Comparison of ENCODE assay signal across 30 cellular contexts in genomic region chr6:98146656-98147055, GRCh38.
"Had no signal": no experiment of that assay in that cellular context is flagged by ENCODE, and none has a peak within 500 bp of the region (broad histone marks: within the 10 kb centered on the region; RNA-seq: fewer than 3 reads in every experiment).

No MANE protein-coding gene starts in this region.

- H3K4me3 ChIP-seq: left lung, lower lobe of right lung, pancreas, prostate gland, skin epidermis, stomach, testis, thyroid gland, transverse colon, upper lobe of right lung had no signal

- H3K4me3 Mint-ChIP-seq: immature natural killer cell; naive thymus-derived CD8-positive, alpha-beta T cell; nephron; neural crest cell; stimulated activated naive B cell treated with anti-CD40 and anti-IgM and Interleukin-4, amounts not matched to agents 10 μg/mL and 1 μg/mL and 100 μg/mL, for 72 hours had no signal

- DNase-seq: immature natural killer cell; kidney; left colon; left lung; lower lobe of right lung; mammary epithelial cell; mesenchymal stem cell; naive thymus-derived CD8-positive, alpha-beta T cell; nucleus accumbens; pancreas; posterior cingulate gyrus; retina; right cardiac atrium; stimulated activated CD4-positive, alpha-beta T cell treated with anti-CD3 and anti-CD28 coated beads, Interleukin-12 subunit alpha, Interleukin-12 subunit beta, amount 100 ng/mL, for 4 hours; stimulated activated CD4-positive, alpha-beta T cell treated with anti-CD3 and anti-CD28 coated beads, Interleukin-15, amount 100 ng/mL, for 24 hours; stimulated activated CD4-positive, alpha-beta T cell treated with anti-CD3 and anti-CD28 coated beads, Interleukin-2, amount 100 ng/mL, for 24 hours; stimulated activated CD4-positive, alpha-beta T cell treated with anti-CD3 and anti-CD28 coated beads, Interleukin-4, amount 100 ng/mL, for 1 hour; stimulated activated naive B cell treated with anti-CD40 and anti-IgM and Interleukin-4, amounts not matched to agents 10 μg/mL and 1 μg/mL and 100 μg/mL, for 72 hours; stimulated activated naive CD8-positive, alpha-beta T cell treated with anti-CD3 and anti-CD28 coated beads, Interleukin-15, Interleukin-2, amounts not matched to agents 100 U/mL and 50 U/mL, for 24 hours; stomach; testis; thyroid gland; transverse colon; upper lobe of right lung had no signal

- ATAC-seq: left colon; left lung; lower lobe of right lung; naive thymus-derived CD8-positive, alpha-beta T cell; pancreas; right cardiac atrium; sciatic nerve; stimulated activated naive B cell treated with anti-CD40 and anti-IgM and Interleukin-4, amounts not matched to agents 10 μg/mL and 1 μg/mL and 100 μg/mL, for 72 hours; stimulated activated naive CD8-positive, alpha-beta T cell treated with anti-CD3 and anti-CD28 coated beads, Interleukin-15, Interleukin-2, amounts not matched to agents 100 U/mL and 50 U/mL, for 24 hours; upper lobe of right lung had no signal

- H3K27me3 Mint-ChIP-seq: naive thymus-derived CD8-positive, alpha-beta T cell; stimulated activated naive B cell treated with anti-CD40 and anti-IgM and Interleukin-4, amounts not matched to agents 10 μg/mL and 1 μg/mL and 100 μg/mL, for 72 hours had no signal

- H3K27me3 ChIP-seq: left lung, pancreas, stomach, testis, thyroid gland, transverse colon, upper lobe of right lung had no signal

- H3K36me3 Mint-ChIP-seq: stimulated activated naive B cell treated with anti-CD40 and anti-IgM and Interleukin-4, amounts not matched to agents 10 μg/mL and 1 μg/mL and 100 μg/mL, for 72 hours had no signal

- H3K4me1 ChIP-seq: left lung, lower lobe of right lung, pancreas, prostate gland, stomach, testis, thyroid gland, transverse colon, upper lobe of right lung had no signal

- H3K27ac ChIP-seq: left lung, lower lobe of right lung, pancreas, prostate gland, skin epidermis, stomach, testis, thyroid gland, transverse colon, upper lobe of right lung had no signal

- H3K27ac Mint-ChIP-seq: immature natural killer cell; naive thymus-derived CD8-positive, alpha-beta T cell; nephron; stimulated activated naive B cell treated with anti-CD40 and anti-IgM and Interleukin-4, amounts not matched to agents 10 μg/mL and 1 μg/mL and 100 μg/mL, for 72 hours had no signal

- H3K36me3 ChIP-seq: left lung, lower lobe of right lung, pancreas, prostate gland, stomach, thyroid gland, transverse colon, upper lobe of right lung had no signal

- H3K4me1 Mint-ChIP-seq: immature natural killer cell; naive thymus-derived CD8-positive, alpha-beta T cell; nephron; neural crest cell; stimulated activated naive B cell treated with anti-CD40 and anti-IgM and Interleukin-4, amounts not matched to agents 10 μg/mL and 1 μg/mL and 100 μg/mL, for 72 hours had no signal

- FAIRE-seq: urothelium cell line had no signal

- H3K9me3 ChIP-seq: lower lobe of right lung, pancreas, prostate gland, testis, thyroid gland, transverse colon, upper lobe of right lung had no signal
